In the genomic region with DNA sequence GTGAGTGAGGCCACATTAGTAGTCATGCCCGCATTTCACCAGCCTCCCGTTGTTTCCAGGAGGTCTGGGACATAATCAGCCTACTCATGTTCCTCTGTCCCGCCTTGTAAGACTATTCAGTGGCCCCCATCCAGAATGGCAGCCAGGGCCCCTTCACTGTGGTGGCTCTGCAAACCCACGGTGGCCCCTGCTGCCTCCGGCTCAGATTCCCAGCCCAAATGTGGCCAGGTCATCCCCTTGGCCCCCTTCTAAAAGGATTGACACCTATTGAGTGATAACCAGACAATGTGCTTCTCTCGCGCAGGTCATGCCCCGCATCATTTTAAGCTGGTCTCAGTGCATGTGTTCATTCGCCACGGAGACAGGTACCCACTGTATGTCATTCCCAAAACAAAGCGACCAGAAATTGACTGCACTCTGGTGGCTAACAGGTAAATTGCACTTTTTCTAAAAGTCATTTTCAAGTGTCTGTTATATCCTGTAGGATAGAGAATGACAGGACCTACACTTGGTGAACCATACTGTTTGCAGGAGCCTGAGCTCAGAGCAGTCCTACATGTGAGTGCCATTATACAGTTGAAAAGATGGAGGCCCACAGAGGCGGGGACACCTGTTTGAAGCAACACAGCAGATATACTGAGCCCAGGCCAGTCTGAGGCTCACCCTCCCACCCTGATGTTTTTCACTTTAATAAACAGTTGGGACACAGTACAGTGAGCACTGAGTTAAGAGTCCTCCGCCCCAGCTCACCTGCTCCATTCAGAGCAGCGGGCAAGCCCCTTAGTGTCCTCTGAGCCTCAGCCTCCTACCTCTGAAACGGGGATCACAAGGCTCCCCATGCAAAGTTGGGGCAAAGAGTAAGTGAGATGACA, we compare ENCODE assay signal across 8 cellular contexts. TPM values are rescaled to one million over a fixed set of nuclear protein-coding genes. Genes with fewer than 3 reads are reported as not detected.
A peak's percentile ranks its signal among the peaks of the same experiment; 100 is the strongest.
DNase-seq lines count a peak whose midpoint lies in the region; ATAC-seq and TF ChIP-seq lines count a peak whose summit lies in the region.

No MANE protein-coding gene starts in this region.

- ATAC-seq in HG03460 (IDR thresholded peaks at IDR 0.05; ENCODE audit: unreplicated experiment) = peak; percentile 68

- in situ Hi-C loops in SK-MEL-5 (cut with HindIII; ENCODE audit: low pct_unique_long_range_greater_than_20kb, low sequenced_read_pairs) = no loop called here

- DNase-seq in AML-193 (lab: John Stamatoyannopoulos, UW) (peak; percentile 31 to 56), GM12865 (ENCODE audit: low read depth) (peak; percentile 41), SK-MEL-5 (ENCODE audit: low read depth, low spot score) (peak; percentile 50), fibroblast of pulmonary artery (ENCODE audit: low read depth) (peak; percentile 50), pons (ENCODE audit: low spot score) (peak; percentile 29), H4 (ENCODE audit: low spot score) (no peak)
- no peak for DNase-seq in activated CD4-positive, CD25-positive, alpha-beta regulatory T cell (lab: John Stamatoyannopoulos, UW)

- TF ChIP-seq CTCF in GM12865 (IDR thresholded peaks at IDR 0.05; ENCODE audit: insufficient read depth, low read depth, low read length, missing control alignments) = peak; percentile 59
- peak; percentile 64 for TF ChIP-seq CTCF in fibroblast of pulmonary artery (IDR thresholded peaks at IDR 0.05; ENCODE audit: low read length, missing control alignments)

- H3K4me3 ChIP-seq in GM12865 (ENCODE audit: low read depth, low read length) = no peak overlapping the region
- no peak overlapping the region for H3K4me3 ChIP-seq in fibroblast of pulmonary artery (replicated peaks; ENCODE audit: low read depth, low read length)

RNA-seq across cellular contexts. Expression of gene PXYLP1, which starts 47.7 kb away (rescaled TPM):
- 2.8 and 3.0 TPM in 2 replicates for total RNA-seq in SK-MEL-5 (2014; rRNA removed; shearing (Covaris generic))
- 2.7 and 4.9 TPM in 2 replicates for polyA plus RNA-seq in SK-MEL-5 (2015; cell fraction: cytosol; rRNA removed)
- 16.0 and 16.7 TPM in 2 replicates for polyA plus RNA-seq in SK-MEL-5 (2015; cell fraction: nucleus; rRNA removed)
- 13.2 and 18.0 TPM in 2 replicates for total RNA-seq in H4 (2014; rRNA removed; shearing (Covaris generic))

Comparison
In these comparisons a context has a peak if more than half of its experiments do, and no peak if none do; other contexts are left out.
1. DNase-seq: peak in AML-193 (2 of 2), GM12865 (single experiment), SK-MEL-5 (single experiment), fibroblast of pulmonary artery (single experiment) and pons (single experiment); none in H4 (single experiment) and activated CD4-positive, CD25-positive, alpha-beta regulatory T cell (0 of 4).